ENCODE assay signal across 25 cellular contexts in the genomic region with DNA sequence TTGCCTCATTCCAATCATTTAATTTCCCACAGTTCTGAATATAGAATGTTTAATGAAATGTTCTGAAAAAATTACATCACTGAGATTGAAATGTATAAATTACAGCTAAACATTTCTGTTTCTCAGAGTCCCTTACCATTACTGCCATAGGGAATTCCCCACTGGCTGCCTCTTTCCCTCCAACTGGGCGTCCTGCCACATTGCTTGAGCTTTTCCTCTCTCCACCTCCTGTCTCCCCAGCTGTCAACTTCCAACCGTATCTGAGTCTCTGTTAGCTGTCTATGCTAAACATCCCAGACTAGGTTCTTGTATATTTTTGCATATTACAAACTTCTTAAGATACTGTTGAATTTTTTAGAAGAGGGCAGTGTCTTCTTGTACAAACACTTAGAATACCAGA.
DNase-seq lines count a peak whose midpoint lies in the region; ATAC-seq and TF ChIP-seq lines count a peak whose summit lies in the region.
"Had no signal": no experiment of that assay in that cellular context is flagged by ENCODE, and none has a peak within 500 bp of the region (broad histone marks: within the 10 kb centered on the region; RNA-seq: fewer than 3 reads in every experiment).

No MANE protein-coding gene starts in this region.

- H3K4me3 ChIP-seq in breast epithelium: no peak overlapping the region
- no peak overlapping the region for H3K4me3 ChIP-seq in astrocyte of the spinal cord (ENCODE audit: low read depth, low read length)
- H3K4me3 ChIP-seq: sigmoid colon, thoracic aorta had no signal

- BruUV-seq in MCF 10A (replicated peaks; lab: Mats Ljungman, UMichigan): no TSS peak

- no peak for TF ChIP-seq POLR2A in breast epithelium (IDR thresholded peaks at IDR 0.05)

- no peaks in the 10 kb centered on the region for H3K36me3 ChIP-seq in breast epithelium
- H3K36me3 ChIP-seq: sigmoid colon, thoracic aorta had no signal

- H3K4me1 Mint-ChIP-seq in MCF 10A (ENCODE audit: insufficient read depth, unreplicated experiment) (peaks cover 5% of the 10 kb centered on the region), HFFc6 (ENCODE audit: low read depth) (no peaks in the 10 kb centered on the region)
- H3K4me1 Mint-ChIP-seq: activated CD4-positive, alpha-beta T cell treated with anti-CD3 and anti-CD28 coated beads for 36 hours; activated CD8-positive, alpha-beta memory T cell treated with anti-CD3 and anti-CD28 coated beads, Interleukin-2, amount 10 ng/mL, durations not matched to agents 7 days and 5 days; activated naive CD8-positive, alpha-beta T cell treated with anti-CD3 and anti-CD28 coated beads, Interleukin-2, amount 10 ng/mL, durations not matched to agents 7 days and 5 days; activated T-helper 17 cell treated with anti-CD3 and anti-CD28 coated beads, Interleukin-2, amount 50 U/mL, for 72 hours; CD4-positive, alpha-beta memory T cell; central memory CD8-positive, alpha-beta T cell; stimulated activated memory B cell treated with anti-CD40 and anti-IgM and Interleukin-4, amounts not matched to agents 10 μg/mL and 1 μg/mL and 100 μg/mL, for 72 hours had no signal

- POLR2A ChIA-PET in MCF 10A (lab: Yijun Ruan, JAX): interaction anchor here (0.6 kb wide), 1 partner anchor 87 kb away, joined by 3 read pairs; no protein-coding TSS in a partner anchor

- H3K27ac Mint-ChIP-seq in MCF 10A (ENCODE audit: low read depth, unreplicated experiment) (no peak overlapping the region), HFFc6 (no peak overlapping the region)
- H3K27ac Mint-ChIP-seq: activated CD4-positive, alpha-beta T cell treated with anti-CD3 and anti-CD28 coated beads for 36 hours; activated CD8-positive, alpha-beta memory T cell treated with anti-CD3 and anti-CD28 coated beads, Interleukin-2, amount 10 ng/mL, durations not matched to agents 7 days and 5 days; activated naive CD8-positive, alpha-beta T cell treated with anti-CD3 and anti-CD28 coated beads, Interleukin-2, amount 10 ng/mL, durations not matched to agents 7 days and 5 days; activated T-helper 17 cell treated with anti-CD3 and anti-CD28 coated beads, Interleukin-2, amount 50 U/mL, for 72 hours; CD4-positive, alpha-beta memory T cell; stimulated activated memory B cell treated with anti-CD40 and anti-IgM and Interleukin-4, amounts not matched to agents 10 μg/mL and 1 μg/mL and 100 μg/mL, for 72 hours had no signal

- H3K9me3 Mint-ChIP-seq in MCF 10A (ENCODE audit: unreplicated experiment) (no peaks in the 10 kb centered on the region), HFFc6 (no peaks in the 10 kb centered on the region)

- peak; percentile 36 for DNase-seq in MCF 10A (ENCODE audit: unreplicated experiment)
- DNase-seq in breast epithelium (ENCODE audit: low spot score in 2 of 2): no peak
- peak; percentile 90 for DNase-seq in NCI-H1694 (lab: John Stamatoyannopoulos, UW)
- DNase-seq in astrocyte of the spinal cord (ENCODE audit: low read depth, low spot score): peak; percentile 27
- DNase-seq in iris pigment epithelial cell (ENCODE audit: low read depth): peak; percentile 62
- DNase-seq in HFFc6: no peak
- no peak for DNase-seq in hepatic stellate cell (ENCODE audit: low spot score)
- DNase-seq: activated CD4-positive, alpha-beta T cell treated with anti-CD3 and anti-CD28 coated beads for 36 hours; activated CD8-positive, alpha-beta memory T cell treated with anti-CD3 and anti-CD28 coated beads, Interleukin-2, amount 10 ng/mL, durations not matched to agents 7 days and 5 days; activated naive CD8-positive, alpha-beta T cell treated with anti-CD3 and anti-CD28 coated beads, Interleukin-2, amount 10 ng/mL, durations not matched to agents 7 days and 5 days; CD4-positive, alpha-beta memory T cell; DMS79; effector CD8-positive, alpha-beta T cell; islet precursor cell; KBM-7; mammary epithelial cell; NCI-H1105; NCI-H2107; sigmoid colon had no signal

- no peaks in the 10 kb centered on the region for H3K9me3 ChIP-seq in breast epithelium
- H3K9me3 ChIP-seq: sigmoid colon, thoracic aorta had no signal

- intact Hi-C loops in MCF 10A (cut with micrococcal nuclease) (no loop called here), breast epithelium (cut with DNase I; ENCODE audit: low total_unique reads) (no loop called here)

- no peaks in the 10 kb centered on the region for H3K4me1 ChIP-seq in breast epithelium
- H3K4me1 ChIP-seq: sigmoid colon had no signal

- H3K4me3 Mint-ChIP-seq in MCF 10A (ENCODE audit: unreplicated experiment) (no peak overlapping the region), HFFc6 (no peak overlapping the region)
- H3K4me3 Mint-ChIP-seq: activated CD4-positive, alpha-beta T cell treated with anti-CD3 and anti-CD28 coated beads for 36 hours; activated CD8-positive, alpha-beta memory T cell treated with anti-CD3 and anti-CD28 coated beads, Interleukin-2, amount 10 ng/mL, durations not matched to agents 7 days and 5 days; activated naive CD8-positive, alpha-beta T cell treated with anti-CD3 and anti-CD28 coated beads, Interleukin-2, amount 10 ng/mL, durations not matched to agents 7 days and 5 days; activated T-helper 17 cell treated with anti-CD3 and anti-CD28 coated beads, Interleukin-2, amount 50 U/mL, for 72 hours; CD4-positive, alpha-beta memory T cell; central memory CD8-positive, alpha-beta T cell; stimulated activated memory B cell treated with anti-CD40 and anti-IgM and Interleukin-4, amounts not matched to agents 10 μg/mL and 1 μg/mL and 100 μg/mL, for 72 hours had no signal

- no peak overlapping the region for H3K27ac ChIP-seq in breast epithelium
- H3K27ac ChIP-seq: RWPE1, sigmoid colon, thoracic aorta had no signal

- CTCF ChIA-PET in MCF 10A (lab: Yijun Ruan, JAX): interaction anchor here (0.5 kb wide), 2 partner anchors 387 to 535 kb away, joined by 3 read pairs; no protein-coding TSS in a partner anchor

- H3K36me3 Mint-ChIP-seq in MCF 10A (ENCODE audit: insufficient read depth, unreplicated experiment): no peaks in the 10 kb centered on the region
- no peaks in the 10 kb centered on the region for H3K36me3 Mint-ChIP-seq in HFFc6 (ENCODE audit: low read depth)
- H3K36me3 Mint-ChIP-seq: activated CD8-positive, alpha-beta memory T cell treated with anti-CD3 and anti-CD28 coated beads, Interleukin-2, amount 10 ng/mL, durations not matched to agents 7 days and 5 days; activated naive CD8-positive, alpha-beta T cell treated with anti-CD3 and anti-CD28 coated beads, Interleukin-2, amount 10 ng/mL, durations not matched to agents 7 days and 5 days; CD4-positive, alpha-beta memory T cell; stimulated activated memory B cell treated with anti-CD40 and anti-IgM and Interleukin-4, amounts not matched to agents 10 μg/mL and 1 μg/mL and 100 μg/mL, for 72 hours had no signal

- TF ChIP-seq CTCF in MCF 10A (IDR thresholded peaks at IDR 0.05; ENCODE audit: unreplicated experiment) (no peak), breast epithelium (IDR thresholded peaks at IDR 0.05) (no peak), astrocyte of the spinal cord (IDR thresholded peaks at IDR 0.05; ENCODE audit: low read depth, low read length) (no peak), HFFc6 (IDR thresholded peaks at IDR 0.05) (no peak)

- H3K27me3 ChIP-seq in breast epithelium: no peaks in the 10 kb centered on the region
- H3K27me3 ChIP-seq: sigmoid colon had no signal

- no peak for ATAC-seq in HG03432 (IDR thresholded peaks at IDR 0.05; ENCODE audit: unreplicated experiment)
- ATAC-seq: activated CD4-positive, alpha-beta T cell treated with anti-CD3 and anti-CD28 coated beads for 36 hours; activated CD8-positive, alpha-beta memory T cell treated with anti-CD3 and anti-CD28 coated beads, Interleukin-2, amount 10 ng/mL, durations not matched to agents 7 days and 5 days; activated T-helper 17 cell treated with anti-CD3 and anti-CD28 coated beads, Interleukin-2, amount 50 U/mL, for 72 hours; stimulated activated memory B cell treated with anti-CD40 and anti-IgM and Interleukin-4, amounts not matched to agents 10 μg/mL and 1 μg/mL and 100 μg/mL, for 72 hours had no signal

- H3K27me3 Mint-ChIP-seq in MCF 10A (ENCODE audit: insufficient read depth, unreplicated experiment): no peaks in the 10 kb centered on the region
- no peaks in the 10 kb centered on the region for H3K27me3 Mint-ChIP-seq in HFFc6 (ENCODE audit: insufficient read depth)
- H3K27me3 Mint-ChIP-seq: activated CD4-positive, alpha-beta T cell treated with anti-CD3 and anti-CD28 coated beads for 36 hours; activated CD8-positive, alpha-beta memory T cell treated with anti-CD3 and anti-CD28 coated beads, Interleukin-2, amount 10 ng/mL, durations not matched to agents 7 days and 5 days; activated naive CD8-positive, alpha-beta T cell treated with anti-CD3 and anti-CD28 coated beads, Interleukin-2, amount 10 ng/mL, durations not matched to agents 7 days and 5 days; activated T-helper 17 cell treated with anti-CD3 and anti-CD28 coated beads, Interleukin-2, amount 50 U/mL, for 72 hours; CD4-positive, alpha-beta memory T cell; central memory CD8-positive, alpha-beta T cell; stimulated activated memory B cell treated with anti-CD40 and anti-IgM and Interleukin-4, amounts not matched to agents 10 μg/mL and 1 μg/mL and 100 μg/mL, for 72 hours had no signal

- in situ Hi-C loops in astrocyte of the spinal cord (cut with HindIII; ENCODE audit: low sequenced_read_pairs): no loop called here

Comparison
In these comparisons a context has a peak if more than half of its experiments do, and no peak if none do; other contexts are left out.
1. DNase-seq: peak in MCF 10A (single experiment), NCI-H1694 (single experiment), astrocyte of the spinal cord (single experiment) and iris pigment epithelial cell (single experiment); none in breast epithelium (0 of 2), HFFc6 (single experiment) and hepatic stellate cell (single experiment).